In genomic region chr15:36877796-36878744, GRCh38 we compare ENCODE assay signal across 11 cellular contexts.
DNase-seq lines count a peak whose midpoint lies in the region; FAIRE-seq and TF ChIP-seq lines count a peak whose summit lies in the region.
"Had no signal": no experiment of that assay in that cellular context is flagged by ENCODE, and none has a peak within 500 bp of the region (broad histone marks: within the 10 kb centered on the region; RNA-seq: fewer than 3 reads in every experiment).

No MANE protein-coding gene starts in this region.

- POLR2A ChIA-PET in CD4-positive, alpha-beta memory T cell (lab: Charles Lee; ENCODE audit: partially characterized antibody): no interaction called here

- peaks cover 4% of the 10 kb centered on the region for H4K20me1 ChIP-seq in astrocyte (ENCODE audit: insufficient read depth, low read length)

- peaks cover 34% of the 10 kb centered on the region for H3K27me3 ChIP-seq in CD4-positive, alpha-beta memory T cell (ENCODE audit: insufficient read depth, low read length)
- H3K27me3 ChIP-seq in H7 (ENCODE audit: control insufficient read depth, insufficient read depth, low read length) (peaks cover 64% of the 10 kb centered on the region), astrocyte (ENCODE audit: insufficient read depth, low read length) (peaks cover 57% of the 10 kb centered on the region), mesenchymal stem cell (ENCODE audit: control insufficient read depth in 1 of 2, insufficient read depth in 1 of 2, low read length in 2 of 2) (peaks cover 43 to 61% of the 10 kb centered on the region in 2 experiments)

- intact Hi-C loops in CD4-positive, alpha-beta memory T cell (cut with micrococcal nuclease): no loop called here

- H3K23ac ChIP-seq in mesenchymal stem cell (ENCODE audit: low read length in 2 of 2): peak overlapping the region in 1 of 2 experiments; percentile 70

- CTCF ChIA-PET in CD4-positive, alpha-beta memory T cell (lab: Charles Lee; ENCODE audit: partially characterized antibody): no interaction called here

- H3K9me3 ChIP-seq in CD4-positive, alpha-beta memory T cell (ENCODE audit: control insufficient read depth in 1 of 2, low read length in 2 of 2): no peaks in the 10 kb centered on the region
- peaks cover 3% of the 10 kb centered on the region for H3K9me3 ChIP-seq in astrocyte (ENCODE audit: insufficient read depth, low read depth, low read length)
- no peaks in the 10 kb centered on the region for H3K9me3 ChIP-seq in mesenchymal stem cell (ENCODE audit: control insufficient read depth, low read length)

- H3K36me3 ChIP-seq in CD4-positive, alpha-beta memory T cell (ENCODE audit: insufficient read depth, low read length): no peaks in the 10 kb centered on the region
- H3K36me3 ChIP-seq in H7 (replicated peaks; ENCODE audit: control insufficient read depth, insufficient read depth, low read length) (no peaks in the 10 kb centered on the region), astrocyte (ENCODE audit: insufficient read depth, low read length) (no peaks in the 10 kb centered on the region), mesenchymal stem cell (ENCODE audit: control insufficient read depth in 1 of 2, insufficient read depth in 2 of 2, low read depth in 1 of 2, low read length in 2 of 2) (no peaks in the 10 kb centered on the region)

- no peaks in the 10 kb centered on the region for H3K36me3 Mint-ChIP-seq in CD4-positive, alpha-beta memory T cell
- peaks cover 2% of the 10 kb centered on the region for H3K36me3 Mint-ChIP-seq in astrocyte (ENCODE audit: low read depth, unreplicated experiment)
- H3K36me3 Mint-ChIP-seq: CD14-positive monocyte had no signal

- no peak overlapping the region for H3K27ac ChIP-seq in CD4-positive, alpha-beta memory T cell (ENCODE audit: low read depth, low read length)
- H3K27ac ChIP-seq in astrocyte (ENCODE audit: low read depth, low read length): no peak overlapping the region
- H3K27ac ChIP-seq in mesenchymal stem cell (ENCODE audit: low read length, poor library complexity, severe bottlenecking): no peak overlapping the region

- no peak overlapping the region for H2BK5ac ChIP-seq in mesenchymal stem cell (ENCODE audit: low read depth, low read length, poor library complexity, severe bottlenecking)

- H3K79me1 ChIP-seq in mesenchymal stem cell (replicated peaks; ENCODE audit: low read length, poor library complexity, severe bottlenecking): no peaks in the 10 kb centered on the region

- H2BK15ac ChIP-seq in mesenchymal stem cell (ENCODE audit: low read depth, poor library complexity, severe bottlenecking): no peak overlapping the region

- H2AFZ ChIP-seq in astrocyte (ENCODE audit: low read depth, low read length) (peak overlapping the region; percentile 13), mesenchymal stem cell (ENCODE audit: low read depth, low read length) (peak overlapping the region; percentile 43)

- peak overlapping the region in 6 of 8 donors; percentile 9 to 57 (median 37) for H3K4me3 Mint-ChIP-seq in CD4-positive, alpha-beta memory T cell
- peak overlapping the region; percentile 62 for H3K4me3 Mint-ChIP-seq in astrocyte (ENCODE audit: unreplicated experiment)
- H3K4me3 Mint-ChIP-seq: activated T-cell treated with anti-CD3 and anti-CD28 coated beads, Interleukin-2, amount 50 U/mL, for 24 hours had no signal

- no peak overlapping the region for H3K27ac Mint-ChIP-seq in CD4-positive, alpha-beta memory T cell
- H3K27ac Mint-ChIP-seq in astrocyte (ENCODE audit: unreplicated experiment): peak overlapping the region; percentile 10
- H3K27ac Mint-ChIP-seq: activated T-cell treated with anti-CD3 and anti-CD28 coated beads, Interleukin-2, amount 50 U/mL, for 24 hours; CD14-positive monocyte had no signal

- WGBS in mesenchymal stem cell: 25% methylated on average over 33 of the region's 41 CpGs

- H3K79me2 ChIP-seq in astrocyte (ENCODE audit: insufficient read depth, low read length): no peaks in the 10 kb centered on the region

- no peak overlapping the region for H3K4ac ChIP-seq in mesenchymal stem cell (ENCODE audit: low read depth in 1 of 2, low read length in 2 of 2)

- FAIRE-seq in astrocyte (lab: Jason Lieb, UNC): no peak
- FAIRE-seq in H54 (lab: Jason Lieb, UNC): no peak

- no peak for TF ChIP-seq CTCF in astrocyte (IDR thresholded peaks at IDR 0.05; ENCODE audit: insufficient read depth, low read depth, low read length)

- H3K4me2 ChIP-seq in astrocyte (ENCODE audit: low read length): peak overlapping the region; percentile 53
- no peak overlapping the region for H3K4me2 ChIP-seq in mesenchymal stem cell (ENCODE audit: low read length, poor library complexity, severe bottlenecking)

- H3K27me3 Mint-ChIP-seq in CD4-positive, alpha-beta memory T cell: peaks cover 52 to 58% of the 10 kb centered on the region in 2 donors
- H3K27me3 Mint-ChIP-seq in astrocyte (ENCODE audit: low read depth, unreplicated experiment): peaks cover 72% of the 10 kb centered on the region

- peaks cover 4 to 16% (median 6%) of the 10 kb centered on the region in 4 donors for H3K4me1 Mint-ChIP-seq in CD4-positive, alpha-beta memory T cell
- peaks cover 7% of the 10 kb centered on the region for H3K4me1 Mint-ChIP-seq in astrocyte (ENCODE audit: low read depth, unreplicated experiment)

- peak overlapping the region in 1 of 2 experiments; percentile 70 for H3K18ac ChIP-seq in mesenchymal stem cell (ENCODE audit: low read depth in 1 of 2, low read length in 2 of 2)

- peak overlapping the region in 1 of 2 experiments; percentile 45 for H2BK12ac ChIP-seq in mesenchymal stem cell (ENCODE audit: low read length in 2 of 2)

- TF ChIP-seq POLR2A in H54 (IDR thresholded peaks at IDR 0.05; ENCODE audit: low read depth, low read length): no peak

- no peak overlapping the region for H4K8ac ChIP-seq in mesenchymal stem cell (ENCODE audit: low read length)

- peaks cover 0 to 11% (median 4%) of the 10 kb centered on the region in 8 donors for H3K9me3 Mint-ChIP-seq in CD4-positive, alpha-beta memory T cell
- H3K9me3 Mint-ChIP-seq in astrocyte (ENCODE audit: unreplicated experiment): peaks cover 6% of the 10 kb centered on the region
- H3K9me3 Mint-ChIP-seq: activated T-cell treated with anti-CD3 and anti-CD28 coated beads, Interleukin-2, amount 50 U/mL, for 24 hours had no signal

- no peak overlapping the region for H2AK5ac ChIP-seq in mesenchymal stem cell (ENCODE audit: low read length, severe bottlenecking)

- H2BK120ac ChIP-seq in mesenchymal stem cell (ENCODE audit: low read depth, low read length): no peak overlapping the region

- H3K14ac ChIP-seq in mesenchymal stem cell (ENCODE audit: low read length in 2 of 2): no peak overlapping the region

- H3K9ac ChIP-seq in astrocyte (ENCODE audit: low read length) (no peak overlapping the region), mesenchymal stem cell (ENCODE audit: low read length) (no peak overlapping the region)

- no peak overlapping the region for H4K91ac ChIP-seq in mesenchymal stem cell (ENCODE audit: low read length)

- no peak overlapping the region for H3K4me3 ChIP-seq in CD4-positive, alpha-beta memory T cell (ENCODE audit: low read length in 2 of 2)
- peak overlapping the region; percentile 31 for H3K4me3 ChIP-seq in H7 (ENCODE audit: insufficient read depth, low read depth, low read length)
- H3K4me3 ChIP-seq in astrocyte (ENCODE audit: insufficient read depth, low read depth, low read length): no peak overlapping the region
- no peak overlapping the region for H3K4me3 ChIP-seq in mesenchymal stem cell (ENCODE audit: insufficient read depth in 1 of 2, low read depth in 1 of 2, low read length in 2 of 2)

- DNase-seq in CD4-positive, alpha-beta memory T cell: no peak
- DNase-seq in H7 (peak; percentile 69), astrocyte (ENCODE audit: low read depth) (no peak), mesenchymal stem cell (peak; percentile 4), NCI-H524 (lab: John Stamatoyannopoulos, UW) (no peak), COLO829 (ENCODE audit: low spot score) (no peak), H54 (ENCODE audit: insufficient read length, low spot score) (no peak), T-helper 9 cell (no peak)
- DNase-seq: activated T-cell treated with anti-CD3 and anti-CD28 coated beads, Interleukin-2, amount 50 U/mL, for 24 hours; effector CD4-positive, alpha-beta T cell had no signal

- H3K4me1 ChIP-seq in CD4-positive, alpha-beta memory T cell (ENCODE audit: insufficient read depth, low read length): no peaks in the 10 kb centered on the region
- H3K4me1 ChIP-seq in astrocyte (ENCODE audit: insufficient read depth, low read length): peaks cover 5% of the 10 kb centered on the region
- peaks cover 14% of the 10 kb centered on the region for H3K4me1 ChIP-seq in mesenchymal stem cell (ENCODE audit: control insufficient read depth, insufficient read depth, low read depth, low read length)

Comparison
In these comparisons a context has a peak if more than half of its experiments do, and no peak if none do; other contexts are left out.
1. DNase-seq: peak in H7 (single experiment) and mesenchymal stem cell (single experiment); none in CD4-positive, alpha-beta memory T cell (0 of 5), astrocyte (single experiment), NCI-H524 (0 of 2), COLO829 (single experiment), H54 (single experiment) and T-helper 9 cell (single experiment).